Comparison of ENCODE assay signal across 9 cellular contexts in genomic region chr17:57903961-57904360, GRCh38. TPM values are rescaled to one million over a fixed set of nuclear protein-coding genes. Genes with fewer than 3 reads are reported as not detected.
A peak's percentile ranks its signal among the peaks of the same experiment; 100 is the strongest.
DNase-seq lines count a peak whose midpoint lies in the region; TF ChIP-seq lines count a peak whose summit lies in the region.
"Had no signal": no experiment of that assay in that cellular context is flagged by ENCODE, and none has a peak within 500 bp of the region (broad histone marks: within the 10 kb centered on the region; RNA-seq: fewer than 3 reads in every experiment).

No MANE protein-coding gene starts in this region.

- H3K79me2 ChIP-seq in Loucy (ENCODE audit: insufficient read depth, low read length): no peaks in the 10 kb centered on the region

- H3K9me3 ChIP-seq in Loucy (ENCODE audit: insufficient read depth, low read depth, low read length) (no peaks in the 10 kb centered on the region), breast epithelium (no peaks in the 10 kb centered on the region), mucosa of stomach (ENCODE audit: control insufficient read depth, low read length) (no peaks in the 10 kb centered on the region), suprapubic skin (no peaks in the 10 kb centered on the region)

- H3K9ac ChIP-seq in Loucy (ENCODE audit: low read depth, low read length, poor library complexity, severe bottlenecking): no peak overlapping the region
- peak overlapping the region; percentile 51 for H3K9ac ChIP-seq in mucosa of stomach (ENCODE audit: low read length)

- H3K4me3 ChIP-seq in Loucy (ENCODE audit: low read length, poor library complexity, severe bottlenecking) (no peak overlapping the region), breast epithelium (no peak overlapping the region), mucosa of stomach (ENCODE audit: low read length) (no peak overlapping the region), suprapubic skin (no peak overlapping the region), brain microvascular endothelial cell (ENCODE audit: low read depth, low read length) (no peak overlapping the region)

- H3K4me1 ChIP-seq in Loucy (ENCODE audit: insufficient read depth, low read length, poor library complexity, severe bottlenecking) (peaks cover 68% of the 10 kb centered on the region), breast epithelium (peaks cover 12 to 40% of the 10 kb centered on the region in 2 donors), mucosa of stomach (ENCODE audit: control insufficient read depth, insufficient read depth, low read length) (peaks cover 69% of the 10 kb centered on the region), suprapubic skin (peaks cover 66% of the 10 kb centered on the region)

- no peaks in the 10 kb centered on the region for H3K9me2 ChIP-seq in Loucy (replicated peaks; ENCODE audit: low read depth, low read length)

- no peaks in the 10 kb centered on the region for H3F3A ChIP-seq in Loucy (ENCODE audit: low read depth)

- H4K20me1 ChIP-seq in Loucy (ENCODE audit: insufficient read depth, low read length, poor library complexity, severe bottlenecking): no peaks in the 10 kb centered on the region

- TF ChIP-seq CTCF in Loucy (conservative IDR thresholded peaks at IDR 0.05; ENCODE audit: low read length): no peak
- no peak for TF ChIP-seq CTCF in breast epithelium (IDR thresholded peaks at IDR 0.05)
- no peak for TF ChIP-seq CTCF in suprapubic skin (IDR thresholded peaks at IDR 0.05)
- no peak for TF ChIP-seq CTCF in brain microvascular endothelial cell (IDR thresholded peaks at IDR 0.05; ENCODE audit: low read depth, low read length, missing control alignments)

- H3K27ac ChIP-seq in breast epithelium (peak overlapping the region; percentile 91 to 94), suprapubic skin (peak overlapping the region; percentile 89), brain microvascular endothelial cell (no peak overlapping the region)

- no peaks in the 10 kb centered on the region for H3K36me3 ChIP-seq in Loucy (ENCODE audit: insufficient read depth, low read length)
- no peaks in the 10 kb centered on the region for H3K36me3 ChIP-seq in breast epithelium
- no peaks in the 10 kb centered on the region for H3K36me3 ChIP-seq in mucosa of stomach (ENCODE audit: control insufficient read depth, insufficient read depth, low read length)
- no peaks in the 10 kb centered on the region for H3K36me3 ChIP-seq in suprapubic skin
- H3K36me3 ChIP-seq in brain microvascular endothelial cell (replicated peaks): no peaks in the 10 kb centered on the region

- in situ Hi-C loops in brain microvascular endothelial cell (cut with HindIII; ENCODE audit: low pct_ligation_motif_present, low sequenced_read_pairs): no loop called here

- intact Hi-C loops in breast epithelium (cut with DNase I; ENCODE audit: low total_unique reads): no loop called here

- TF ChIP-seq EP300 in suprapubic skin (IDR thresholded peaks at IDR 0.05): no peak

- 93% methylated on average over 7 of the region's 7 CpGs for WGBS in suprapubic skin

- no peak overlapping the region for H2AFZ ChIP-seq in Loucy (ENCODE audit: low read length)

- no peak for DNase-seq in breast epithelium (ENCODE audit: low spot score in 2 of 2)
- no peak for DNase-seq in suprapubic skin (ENCODE audit: low spot score in 2 of 2)
- DNase-seq in brain microvascular endothelial cell: no peak
- DNase-seq in NOMO-1 treated with DMSO at 0.1 percent for 48 hours (lab: John Stamatoyannopoulos, UW; ENCODE audit: unreplicated experiment): no peak
- no peak for DNase-seq in activated CD8-positive, alpha-beta memory T cell treated with anti-CD3 and anti-CD28 coated beads, Interleukin-2, amount 50 U/mL, for 4 hours
- no peak for DNase-seq in DMS 273 treated with DMSO at 0.1 percent for 48 hours (lab: John Stamatoyannopoulos, UW)
- DNase-seq: activated naive CD8-positive, alpha-beta T cell treated with anti-CD3 and anti-CD28 coated beads for 36 hours had no signal

- no peaks in the 10 kb centered on the region for H3K27me3 ChIP-seq in Loucy (ENCODE audit: insufficient read depth, low read length, poor library complexity, severe bottlenecking)
- no peaks in the 10 kb centered on the region for H3K27me3 ChIP-seq in breast epithelium
- no peaks in the 10 kb centered on the region for H3K27me3 ChIP-seq in mucosa of stomach (ENCODE audit: control insufficient read depth, insufficient read depth, low read length)
- no peaks in the 10 kb centered on the region for H3K27me3 ChIP-seq in suprapubic skin
- no peaks in the 10 kb centered on the region for H3K27me3 ChIP-seq in brain microvascular endothelial cell (replicated peaks)

- no peak for TF ChIP-seq POLR2A in breast epithelium (IDR thresholded peaks at IDR 0.05)
- no peak for TF ChIP-seq POLR2A in suprapubic skin (IDR thresholded peaks at IDR 0.05)

- H3K4me2 ChIP-seq in Loucy (ENCODE audit: low read depth, low read length, poor library complexity, severe bottlenecking): peak overlapping the region; percentile 16

RNA-seq across cellular contexts. Expression of gene CUEDC1, which starts 51.3 kb away (rescaled TPM):
- total RNA-seq in breast epithelium (10 to 100 TPM; 13.0 to 18.0 (median 14.5) TPM), suprapubic skin (10 to 100 TPM in 2 of 4 donors, 1 to 10 TPM in 2; 5.1 to 34.2 (median 12.8) TPM)

RNA-seq across cellular contexts. Expression of gene MRPS23, which starts 54.1 kb away (rescaled TPM):
- total RNA-seq in breast epithelium (10 to 100 TPM in 1 of 3 donors, 1 to 10 TPM in 2; 7.5 to 10.7 (median 8.2) TPM), suprapubic skin (10 to 100 TPM in 3 of 4 donors, 1 to 10 TPM in 1; 7.4 to 15.2 (median 12.5) TPM)
